In the genomic region with DNA sequence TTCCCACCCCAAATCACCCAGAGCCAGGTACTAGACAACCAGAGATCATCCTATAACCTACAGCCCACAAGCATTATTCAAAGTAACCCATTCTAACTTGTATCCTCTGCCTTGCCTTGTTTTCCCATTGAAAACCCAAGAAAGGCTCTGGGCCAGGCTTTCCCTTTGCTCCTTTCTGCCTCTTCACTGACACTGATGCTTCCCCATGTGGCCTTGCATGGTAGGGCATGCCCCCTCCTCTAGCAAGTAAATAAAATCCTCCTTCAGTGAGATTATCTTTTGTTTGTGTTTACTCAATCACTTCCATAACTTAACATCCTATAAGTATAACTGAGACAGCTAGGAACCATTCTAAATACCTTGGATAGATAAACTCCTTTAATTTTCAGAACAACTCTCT, we compare ENCODE assay signal across 32 cellular contexts.
"Had no signal": no experiment of that assay in that cellular context is flagged by ENCODE, and none has a peak within 500 bp of the region (broad histone marks: within the 10 kb centered on the region; RNA-seq: fewer than 3 reads in every experiment).

No MANE protein-coding gene starts in this region.

- H3K4me3 ChIP-seq: body of pancreas, esophagus squamous epithelium, lower lobe of right lung, mucosa of descending colon, prostate gland, skin epidermis, testis, transverse colon had no signal

- H3K9me3 ChIP-seq: body of pancreas, esophagus squamous epithelium, lower lobe of right lung, mucosa of descending colon, neutrophil, prostate gland, testis, transverse colon had no signal

- H3K27ac ChIP-seq: body of pancreas, epithelial cell of prostate, esophagus squamous epithelium, lower lobe of right lung, neutrophil, prostate gland, skin epidermis, testis, transverse colon had no signal

- FAIRE-seq: colon, endometrium, frontal cortex had no signal

- ATAC-seq: activated CD4-positive, alpha-beta T cell treated with anti-CD3 and anti-CD28 coated beads for 36 hours; body of pancreas; left lobe of liver; lower lobe of right lung; mucosa of descending colon; natural killer cell treated with Interleukin-12 subunit alpha and Interleukin-12 subunit beta and Interleukin-15 and Interleukin-18, amount 100 ng/mL, for 72 hours; sciatic nerve; stimulated activated naive CD8-positive, alpha-beta T cell treated with anti-CD3 and anti-CD28 coated beads, Interleukin-15, Interleukin-2, amounts not matched to agents 100 U/mL and 50 U/mL, for 24 hours had no signal

- DNase-seq: activated CD4-positive, alpha-beta T cell treated with anti-CD3 and anti-CD28 coated beads for 36 hours; activated CD4-positive, alpha-beta T cell treated with anti-CD3 and anti-CD28 coated beads, Interleukin-2, amount 50 U/mL, for 4 hours; activated CD4-positive, CD25-positive, alpha-beta regulatory T cell; activated effector memory CD4-positive, alpha-beta T cell treated with Interleukin-2 at 50 U/mL for 16 hours; activated naive CD4-positive, alpha-beta T cell treated with Interleukin-2 at 50 U/mL for 16 hours; activated T-cell treated with anti-CD3 and anti-CD28 coated beads for 4 hours; aorta; body of pancreas; dermis blood vessel endothelial cell; effector CD4-positive, alpha-beta T cell; esophagus squamous epithelium; glutamatergic neuron; lower lobe of right lung; mesenchymal stem cell; mucosa of descending colon; retina; stimulated activated CD4-positive, alpha-beta T cell treated with anti-CD3 and anti-CD28 coated beads, Interleukin-12 subunit alpha, Interleukin-12 subunit beta, amount 100 ng/mL, for 4 hours; stimulated activated CD4-positive, alpha-beta T cell treated with anti-CD3 and anti-CD28 coated beads, Interleukin-4, amount 100 ng/mL, for 1 hour; stimulated activated naive CD8-positive, alpha-beta T cell treated with anti-CD3 and anti-CD28 coated beads, Interleukin-15, Interleukin-2, amounts not matched to agents 100 U/mL and 50 U/mL, for 24 hours; T-helper 1 cell; testis; transverse colon had no signal

- H3K4me1 ChIP-seq: esophagus squamous epithelium, lower lobe of right lung, prostate gland, testis, transverse colon had no signal

- H3K27me3 ChIP-seq: body of pancreas, esophagus squamous epithelium, testis, transverse colon had no signal

- H3K36me3 ChIP-seq: esophagus squamous epithelium, lower lobe of right lung, neutrophil, prostate gland, transverse colon had no signal
